24 cellular contexts compared by ENCODE assay signal in genomic region chr4:126935784-126936183, GRCh38.
A peak's percentile ranks its signal among the peaks of the same experiment; 100 is the strongest.
DNase-seq lines count a peak whose midpoint lies in the region; ATAC-seq and TF ChIP-seq lines count a peak whose summit lies in the region.
"Had no signal": no experiment of that assay in that cellular context is flagged by ENCODE, and none has a peak within 500 bp of the region (broad histone marks: within the 10 kb centered on the region; RNA-seq: fewer than 3 reads in every experiment).

No MANE protein-coding gene starts in this region.

- H3K27me3 Mint-ChIP-seq in GM23338 (ENCODE audit: insufficient read depth, low read depth, poor library complexity), result no peaks in the 10 kb centered on the region
- H3K27me3 Mint-ChIP-seq: CD4-positive, alpha-beta memory T cell; CD4-positive, CD25-positive, alpha-beta regulatory T cell; CD8-positive, alpha-beta memory T cell had no signal

- H3K9me3 ChIP-seq in GM23248 (ENCODE audit: low read depth), result no peaks in the 10 kb centered on the region
- H3K9me3 ChIP-seq: BE2C, BLaER1 had no signal

- H3K9ac ChIP-seq in GM23248, result no peak overlapping the region
- H3K9ac ChIP-seq: BLaER1 had no signal

- H3K36me3 Mint-ChIP-seq in GM23338 (ENCODE audit: low read depth), result no peaks in the 10 kb centered on the region; the same call in 2 of the 3 replicates
- H3K36me3 Mint-ChIP-seq: CD14-positive monocyte; CD4-positive, alpha-beta memory T cell; CD4-positive, CD25-positive, alpha-beta regulatory T cell; CD8-positive, alpha-beta memory T cell had no signal

- H3F3A ChIP-seq in GM23248 (ENCODE audit: insufficient read depth), result peaks cover 21% of the 10 kb centered on the region
- no peaks in the 10 kb centered on the region for H3F3A ChIP-seq in GM23338 (replicated peaks; ENCODE audit: low read depth)

- WGBS in GM23248 (ENCODE audit: low coverage in 1 of 2, low lambda C conversion rate in 2 of 2, missing lambda C conversion rate in 2 of 2), 2 experiments, result 26 to 30% methylated on average over 5 of the region's 5 CpGs

- H3K4me2 ChIP-seq in GM23248 (ENCODE audit: unreplicated experiment) (no peak overlapping the region), GM23338 (no peak overlapping the region)
- H3K4me2 ChIP-seq: BLaER1 had no signal

- H3K27ac ChIP-seq in GM23248 (no peak overlapping the region), GM23338 (ENCODE audit: low read depth) (no peak overlapping the region), coronary artery (no peak overlapping the region)
- H3K27ac ChIP-seq: BLaER1 had no signal

- H3K4me3 Mint-ChIP-seq in GM23338, result no peak overlapping the region
- H3K4me3 Mint-ChIP-seq: CD14-positive monocyte; CD4-positive, alpha-beta memory T cell; CD4-positive, CD25-positive, alpha-beta regulatory T cell; CD8-positive, alpha-beta memory T cell had no signal

- peak overlapping the region; percentile 5; the same call in 1 of the 2 replicates for H2AFZ ChIP-seq in GM23248
- H2AFZ ChIP-seq in GM23338, result peak overlapping the region; percentile 32; the same call in 1 of the 2 replicates

- H3K27ac Mint-ChIP-seq in GM23338, result no peak overlapping the region
- H3K27ac Mint-ChIP-seq: CD14-positive monocyte; CD4-positive, alpha-beta memory T cell; CD4-positive, CD25-positive, alpha-beta regulatory T cell; CD8-positive, alpha-beta memory T cell had no signal

- DNase-seq in GM23248 (no peak), GM23338 (ENCODE audit: low spot score) (no peak), SK-N-DZ (ENCODE audit: low spot score) (peak; percentile 55), coronary artery (ENCODE audit: low spot score) (no peak), NCI-H82 treated with DMSO at 0.1 percent for 48 hours (lab: John Stamatoyannopoulos, UW; ENCODE audit: unreplicated experiment) (no peak)
- DNase-seq: 8988T; ACHN; BE2C; C1 segment of cervical spinal cord; CD4-positive, alpha-beta memory T cell; CD4-positive, CD25-positive, alpha-beta regulatory T cell; CD8-positive, alpha-beta memory T cell; COR-L47; DMS 273 treated with DMSO at 0.1 percent for 48 hours; DMS153; DMS53; DMS79; DND-41; EL; GDM1 had no signal

- H3K4me1 Mint-ChIP-seq in GM23338, result no peaks in the 10 kb centered on the region
- H3K4me1 Mint-ChIP-seq: CD14-positive monocyte; CD4-positive, alpha-beta memory T cell; CD4-positive, CD25-positive, alpha-beta regulatory T cell; CD8-positive, alpha-beta memory T cell had no signal

- H3K4me1 ChIP-seq in GM23248 (ENCODE audit: insufficient read depth) (peaks cover 25% of the 10 kb centered on the region), GM23338 (ENCODE audit: insufficient read depth) (no peaks in the 10 kb centered on the region)
- H3K4me1 ChIP-seq: BE2C, BLaER1 had no signal

- no peaks in the 10 kb centered on the region for H3K9me3 Mint-ChIP-seq in GM23338

- H3K36me3 ChIP-seq in GM23248 (ENCODE audit: low read depth), result no peaks in the 10 kb centered on the region
- no peaks in the 10 kb centered on the region for H3K36me3 ChIP-seq in GM23338 (ENCODE audit: insufficient read depth)
- H3K36me3 ChIP-seq: BE2C, BLaER1 had no signal

- no peak overlapping the region for H3K4me3 ChIP-seq in GM23248
- H3K4me3 ChIP-seq in GM23338, result no peak overlapping the region
- H3K4me3 ChIP-seq in coronary artery, result no peak overlapping the region
- H3K4me3 ChIP-seq: BLaER1, GM12878 had no signal

- H3K9me2 ChIP-seq in GM23248 (ENCODE audit: insufficient read depth) (no peaks in the 10 kb centered on the region), GM23338 (ENCODE audit: insufficient read depth) (no peaks in the 10 kb centered on the region)

- no peaks in the 10 kb centered on the region for H3K27me3 ChIP-seq in GM23248 (replicated peaks; ENCODE audit: insufficient read depth)
- no peaks in the 10 kb centered on the region for H3K27me3 ChIP-seq in GM23338 (ENCODE audit: insufficient read depth)
- H3K27me3 ChIP-seq: BE2C, BLaER1 had no signal

- ATAC-seq in GM23338 (no peak), GM21367 (IDR thresholded peaks at IDR 0.05; ENCODE audit: unreplicated experiment) (no peak)
- ATAC-seq: GM12878 had no signal

- TF ChIP-seq CTCF in GM23338 (conservative IDR thresholded peaks at IDR 0.05; ENCODE audit: low read depth in 2 of 2) (no peak), coronary artery (IDR thresholded peaks at IDR 0.05) (no peak)

- H3K79me2 ChIP-seq in GM23248 (ENCODE audit: insufficient read depth), result no peaks in the 10 kb centered on the region
- H3K79me2 ChIP-seq in GM23338 (replicated peaks; ENCODE audit: insufficient read depth), result no peaks in the 10 kb centered on the region

- in situ Hi-C loops in GM23248 (cut with MboI), result no loop called here

- no peaks in the 10 kb centered on the region for H4K20me1 ChIP-seq in GM23248 (ENCODE audit: insufficient read depth)
- H4K20me1 ChIP-seq in GM23338 (replicated peaks; ENCODE audit: insufficient read depth), result no peaks in the 10 kb centered on the region
- H4K20me1 ChIP-seq: BLaER1 had no signal

TF ChIP-seq in GM23338, 12 proteins besides CTCF, POLR2A, EP300 and RAD21 (continues in another document):
- TF ChIP-seq NANOG (IDR thresholded peaks at IDR 0.05; ENCODE audit: borderline replicate concordance) (no peak), POLR2AphosphoS5 (IDR thresholded peaks at IDR 0.05; ENCODE audit: low read depth) (no peak)
- TF ChIP-seq, protein P1, sequence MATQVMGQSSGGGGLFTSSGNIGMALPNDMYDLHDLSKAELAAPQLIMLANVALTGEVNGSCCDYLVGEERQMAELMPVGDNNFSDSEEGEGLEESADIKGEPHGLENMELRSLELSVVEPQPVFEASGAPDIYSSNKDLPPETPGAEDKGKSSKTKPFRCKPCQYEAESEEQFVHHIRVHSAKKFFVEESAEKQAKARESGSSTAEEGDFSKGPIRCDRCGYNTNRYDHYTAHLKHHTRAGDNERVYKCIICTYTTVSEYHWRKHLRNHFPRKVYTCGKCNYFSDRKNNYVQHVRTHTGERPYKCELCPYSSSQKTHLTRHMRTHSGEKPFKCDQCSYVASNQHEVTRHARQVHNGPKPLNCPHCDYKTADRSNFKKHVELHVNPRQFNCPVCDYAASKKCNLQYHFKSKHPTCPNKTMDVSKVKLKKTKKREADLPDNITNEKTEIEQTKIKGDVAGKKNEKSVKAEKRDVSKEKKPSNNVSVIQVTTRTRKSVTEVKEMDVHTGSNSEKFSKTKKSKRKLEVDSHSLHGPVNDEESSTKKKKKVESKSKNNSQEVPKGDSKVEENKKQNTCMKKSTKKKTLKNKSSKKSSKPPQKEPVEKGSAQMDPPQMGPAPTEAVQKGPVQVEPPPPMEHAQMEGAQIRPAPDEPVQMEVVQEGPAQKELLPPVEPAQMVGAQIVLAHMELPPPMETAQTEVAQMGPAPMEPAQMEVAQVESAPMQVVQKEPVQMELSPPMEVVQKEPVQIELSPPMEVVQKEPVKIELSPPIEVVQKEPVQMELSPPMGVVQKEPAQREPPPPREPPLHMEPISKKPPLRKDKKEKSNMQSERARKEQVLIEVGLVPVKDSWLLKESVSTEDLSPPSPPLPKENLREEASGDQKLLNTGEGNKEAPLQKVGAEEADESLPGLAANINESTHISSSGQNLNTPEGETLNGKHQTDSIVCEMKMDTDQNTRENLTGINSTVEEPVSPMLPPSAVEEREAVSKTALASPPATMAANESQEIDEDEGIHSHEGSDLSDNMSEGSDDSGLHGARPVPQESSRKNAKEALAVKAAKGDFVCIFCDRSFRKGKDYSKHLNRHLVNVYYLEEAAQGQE (IDR thresholded peaks at IDR 0.05; ENCODE audit: unreplicated experiment), result no peak
